ENCODE assay signal across 17 cellular contexts in the genomic region with DNA sequence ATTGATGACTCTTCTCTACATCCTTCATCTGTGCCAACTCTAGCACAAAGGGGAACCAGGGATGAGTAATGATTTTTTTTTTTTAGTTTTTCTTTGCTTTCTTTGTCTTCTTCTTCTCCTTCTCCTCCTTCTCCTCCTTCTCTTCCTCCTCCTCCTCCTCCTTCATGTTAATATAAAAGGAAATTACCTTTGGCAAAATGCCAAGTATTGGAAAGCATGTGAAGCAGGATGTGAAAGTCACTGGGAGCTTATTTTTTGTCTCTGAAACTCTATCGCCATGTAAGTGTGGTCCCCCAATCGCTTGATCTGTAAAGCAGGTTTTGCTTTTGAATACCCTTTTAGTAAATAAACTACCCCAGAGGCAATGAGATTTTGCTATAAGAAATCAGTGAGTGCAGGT.
"Had no signal": no experiment of that assay in that cellular context is flagged by ENCODE, and none has a peak within 500 bp of the region (broad histone marks: within the 10 kb centered on the region; RNA-seq: fewer than 3 reads in every experiment).

No MANE protein-coding gene starts in this region.

- ATAC-seq: activated naive CD4-positive, alpha-beta T cell treated with anti-CD3 and anti-CD28 coated beads, Interleukin-2, amount 50 U/mL, for 72 hours; activated T-cell treated with anti-CD3 and anti-CD28 coated beads, Interleukin-2, amount 50 U/mL, for 72 hours; lower lobe of right lung; natural killer cell had no signal

- DNase-seq: activated B cell treated with CpG ODN at 0.5 μM for 24 hours; activated CD4-positive, alpha-beta T cell treated with anti-CD3 and anti-CD28 coated beads, Interleukin-2, amount 50 U/mL, for 1 hour; activated naive CD4-positive, alpha-beta T cell; activated T-cell treated with anti-CD3 and anti-CD28 coated beads for 4 hours; activated T-cell treated with anti-CD3 and anti-CD28 coated beads, Interleukin-2, amount 50 U/mL, for 72 hours; dermis blood vessel endothelial cell; effector CD4-positive, alpha-beta T cell; kidney glomerular epithelial cell; lower lobe of right lung; mesendoderm; natural killer cell; posterior cingulate gyrus; right cardiac atrium; stimulated activated CD4-positive, alpha-beta T cell treated with anti-CD3 and anti-CD28 coated beads, Interleukin-2, amount 100 ng/mL, for 48 hours; stimulated activated naive CD4-positive, alpha-beta T cell treated with Interleukin-2 at 50 U/mL for 16 hours; transverse colon had no signal
